12 cellular contexts compared by ENCODE assay signal in genomic region chr5:126884269-126884819, GRCh38.
DNase-seq lines count a peak whose midpoint lies in the region; ATAC-seq, FAIRE-seq and TF ChIP-seq lines count a peak whose summit lies in the region.
"Had no signal": no experiment of that assay in that cellular context is flagged by ENCODE, and none has a peak within 500 bp of the region (broad histone marks: within the 10 kb centered on the region; RNA-seq: fewer than 3 reads in every experiment).

No MANE protein-coding gene starts in this region.

- H3K36me3 ChIP-seq in K562 (ENCODE audit: control insufficient read depth, insufficient read depth, low read length) = no peaks in the 10 kb centered on the region; the same call in 2 of the 3 replicates
- no peaks in the 10 kb centered on the region for H3K36me3 ChIP-seq in tibial nerve
- H3K36me3 ChIP-seq: SJCRH30, thoracic aorta had no signal

- H3T11ph ChIP-seq in H9 (ENCODE audit: low read length) = no peak overlapping the region

- no peak overlapping the region for H2BK12ac ChIP-seq in H9 (ENCODE audit: insufficient read length, low read depth, low read length)

- peak; percentile 100 for TF ChIP-seq EP300 in K562 (IDR thresholded peaks at IDR 0.05; ENCODE audit: low read length)
- no peak for TF ChIP-seq EP300 in tibial nerve (IDR thresholded peaks at IDR 0.05)

- WGBS in K562 (ENCODE audit: insufficient coverage, low coverage, missing lambda C conversion rate) = 0% methylated on average over 5 of the region's 5 CpGs
- 53 to 54% methylated on average over 5 of the region's 5 CpGs for WGBS in tibial nerve, 2 donors
- no CpG with 5 or more reads among the region's 5 CpGs for WGBS in H9 (ENCODE audit: extremely low coverage, insufficient read length, low lambda C conversion rate)

- in situ Hi-C loops in K562 (cut with MboI) = no loop called here

- H4K5ac ChIP-seq in H9 (ENCODE audit: insufficient read length, low read depth, low read length) = no peak overlapping the region

- 0 out of 7 replicates have a peak overlapping the region, but pooled peaks of 1 of the 3 experiments have one; percentile 5 for H3K27ac Mint-ChIP-seq in H9

- H2BK120ac ChIP-seq in H9 (ENCODE audit: low read depth, low read length, poor library complexity, severe bottlenecking) = no peak overlapping the region

- H3K23ac ChIP-seq in H9 (ENCODE audit: insufficient read length, low read depth, low read length) = no peak overlapping the region

- TF ChIP-seq POLR2A in K562 (conservative IDR thresholded peaks at IDR 0.05) (0 out of 2 replicates have a peak, but pooled peaks have one; percentile 25), tibial nerve (IDR thresholded peaks at IDR 0.05) (no peak)

- no peak overlapping the region for H2BK5ac ChIP-seq in H9 (ENCODE audit: insufficient read length, low read length)

- CTCF ChIA-PET in K562 (lab: Yijun Ruan, JAX; ENCODE audit: low intra/inter-chr PET ratio) = no interaction called here

- intact Hi-C loops in K562 (cut with micrococcal nuclease) = loop anchor here (2.0 to 5.0 kb wide), 2 partner anchors 88 to 148 kb away; partner anchors contain the start of gene MARCHF3

- peaks cover 0 to 3% (median 0%) of the 10 kb centered on the region in 3 experiments; a peak in 2 of 7 replicates for H3K36me3 Mint-ChIP-seq in H9 (ENCODE audit: insufficient read depth in 1 of 3, low read depth in 3 of 3)

- H3K27ac ChIP-seq in K562 (ENCODE audit: extremely low read depth, low read depth, low read length) = peak overlapping the region; percentile 74
- H3K27ac ChIP-seq in tibial nerve = no peak overlapping the region
- H3K27ac ChIP-seq in H9 (ENCODE audit: insufficient read length, low read depth, low read length) = no peak overlapping the region
- H3K27ac ChIP-seq: SJCRH30, thoracic aorta had no signal

- FAIRE-seq in K562 (lab: Jason Lieb, UNC) = peak; percentile 99
- FAIRE-seq: islet of Langerhans had no signal

- no peaks in the 10 kb centered on the region for H3K9me1 ChIP-seq in K562 (ENCODE audit: control insufficient read depth, insufficient read depth, low read length)

- H3K4me1 ChIP-seq in K562 (replicated peaks in 1 of 2; ENCODE audit: control insufficient read depth in 2 of 2, insufficient read depth in 2 of 2, low read length in 2 of 2) (peaks cover 8 to 53% of the 10 kb centered on the region in 2 experiments), tibial nerve (no peaks in the 10 kb centered on the region), H9 (ENCODE audit: insufficient read depth, low read length) (no peaks in the 10 kb centered on the region; the same call in 1 of the 2 replicates)

- H3K14ac ChIP-seq in H9 (ENCODE audit: insufficient read depth, low read length) = no peak overlapping the region

- no peak overlapping the region for H4K91ac ChIP-seq in H9 (ENCODE audit: insufficient read length, low read depth, low read length)

- H3K79me2 ChIP-seq in K562 (ENCODE audit: control insufficient read depth, insufficient read depth, low read length) = peaks cover 6% of the 10 kb centered on the region; the same call in 1 of the 3 replicates
- no peaks in the 10 kb centered on the region; the same call in 1 of the 2 replicates for H3K79me2 ChIP-seq in H9 (ENCODE audit: insufficient read depth, low read length)

- DNase-seq in AG10803 (ENCODE audit: low read depth) (peak; percentile 78), HT1080 (ENCODE audit: low read depth) (peak; percentile 87), K562 (ENCODE audit: extremely low read depth in 1 of 4, low spot score in 3 of 4) (peak; percentile 49 to 95 (median 72)), kidney glomerular epithelial cell (lab: John Stamatoyannopoulos, UW) (peak; percentile 55), tibial nerve (ENCODE audit: low spot score in 2 of 2) (no peak), H9 (no peak), NCI-H1105 (lab: John Stamatoyannopoulos, UW) (no peak), NCI-H2107 (lab: John Stamatoyannopoulos, UW) (no peak)
- DNase-seq: DMS79, SJCRH30 had no signal

- H3K9me3 ChIP-seq in K562 (replicated peaks; ENCODE audit: control insufficient read depth, insufficient read depth, low read depth, low read length) (no peaks in the 10 kb centered on the region), tibial nerve (no peaks in the 10 kb centered on the region), H9 (ENCODE audit: control insufficient read depth, low read depth, low read length) (no peaks in the 10 kb centered on the region)
- H3K9me3 ChIP-seq: SJCRH30, thoracic aorta had no signal

- H4K20me1 ChIP-seq in K562 (replicated peaks; ENCODE audit: control insufficient read depth, insufficient read depth, low read length) = no peaks in the 10 kb centered on the region; the same call in 1 of the 2 replicates
- no peaks in the 10 kb centered on the region for H4K20me1 ChIP-seq in H9 (ENCODE audit: control insufficient read depth, insufficient read depth, insufficient read length)

- peak overlapping the region; percentile 62 for H3K4me2 ChIP-seq in K562 (ENCODE audit: insufficient read depth, low read length)
- H3K4me2 ChIP-seq in H9 (ENCODE audit: insufficient read depth, insufficient read length, low read length) = no peak overlapping the region

- no peaks in the 10 kb centered on the region for H3K27me3 Mint-ChIP-seq in H9 (ENCODE audit: low read depth)

- no peaks in the 10 kb centered on the region for H3K9me3 Mint-ChIP-seq in H9

- H3K4me1 Mint-ChIP-seq in H9 = peaks cover 3 to 10% of the 10 kb centered on the region in 2 experiments; a peak in 3 of 4 replicates

- no peak overlapping the region for H2BK15ac ChIP-seq in H9 (ENCODE audit: low read depth, low read length)

- H3K18ac ChIP-seq in H9 (ENCODE audit: insufficient read length, low read depth, low read length) = no peak overlapping the region

- H2AK5ac ChIP-seq in H9 (ENCODE audit: insufficient read length, low read length) = no peak overlapping the region

- no peak overlapping the region for H3K4ac ChIP-seq in H9 (ENCODE audit: low read depth, low read length)

- no peak overlapping the region for H3K4me3 Mint-ChIP-seq in H9

- no peaks in the 10 kb centered on the region for H3K23me2 ChIP-seq in H9 (ENCODE audit: insufficient read length, low read depth, low read length, poor library complexity, severe bottlenecking)

- no peaks in the 10 kb centered on the region for H3K79me1 ChIP-seq in H9 (ENCODE audit: insufficient read depth, low read depth, low read length, poor library complexity, severe bottlenecking)

- peak; percentile 92 for ATAC-seq in K562

- POLR2A ChIA-PET in K562 (lab: Yijun Ruan, JAX) = interaction anchor here (0.7 to 1.7 kb wide), 6 partner anchors 17 to 145 kb away, joined by 3 to 5 read pairs (median 4); no protein-coding TSS in a partner anchor

- no peak overlapping the region for H3K56ac ChIP-seq in H9 (ENCODE audit: insufficient read length, low read depth, low read length)

- TF ChIP-seq CTCF in AG10803 (conservative IDR thresholded peaks at IDR 0.05; ENCODE audit: low read length) (no peak), K562 (IDR thresholded peaks at IDR 0.05 in 2 of 3, conservative IDR thresholded peaks at IDR 0.05 in 1 of 3; ENCODE audit: insufficient read depth in 2 of 3, low read depth in 1 of 3, low read length in 3 of 3) (no peak), tibial nerve (IDR thresholded peaks at IDR 0.05) (no peak), H9 (conservative IDR thresholded peaks at IDR 0.05) (no peak)

- H3K4me3 ChIP-seq in AG10803 (ENCODE audit: low read length) (no peak overlapping the region), K562 (no peak overlapping the region), tibial nerve (no peak overlapping the region)
- H3K4me3 ChIP-seq: SJCRH30, thoracic aorta had no signal

- peak; percentile 4 to 35 for TF ChIP-seq RAD21 in K562 (CRISPR knock-in tag; conservative IDR thresholded peaks at IDR 0.05 in 1 of 2, IDR thresholded peaks at IDR 0.05 in 1 of 2)

- no peaks in the 10 kb centered on the region for H3K27me3 ChIP-seq in K562 (ENCODE audit: control insufficient read depth in 2 of 2, insufficient read depth in 2 of 2, low read length in 2 of 2)
- H3K27me3 ChIP-seq in tibial nerve = no peaks in the 10 kb centered on the region
- H3K27me3 ChIP-seq in H9 (ENCODE audit: insufficient read depth, low read length) = no peaks in the 10 kb centered on the region
- H3K27me3 ChIP-seq: SJCRH30 had no signal

- no TSS peak for BruUV-seq in K562 (replicated peaks; lab: Mats Ljungman, UMichigan)

- no peak overlapping the region for H2BK20ac ChIP-seq in H9 (ENCODE audit: low read depth, low read length, poor library complexity, severe bottlenecking)

- H3K9ac ChIP-seq in K562 (ENCODE audit: insufficient read depth in 1 of 2, low read depth in 2 of 2, low read length in 2 of 2) = peak overlapping the region in 1 of 2 experiments; percentile 47; a peak in 1 of 4 replicates
- no peak overlapping the region for H3K9ac ChIP-seq in H9 (ENCODE audit: extremely low read depth, insufficient read length, low read length)

- H2AFZ ChIP-seq in K562 (ENCODE audit: low read depth, low read length) (no peak overlapping the region), H9 (ENCODE audit: low read length) (no peak overlapping the region)

- no peak overlapping the region for H4K8ac ChIP-seq in H9 (replicated peaks; ENCODE audit: insufficient read length, low read depth, low read length)

TF ChIP-seq in K562, 482 proteins besides CTCF, POLR2A, EP300 and RAD21 (continues in another document):
- TF ChIP-seq SUPT5H (IDR thresholded peaks at IDR 0.05) (no peak), ZBTB2 (IDR thresholded peaks at IDR 0.05) (peak; percentile 91), SRSF1 (IDR thresholded peaks at IDR 0.05; ENCODE audit: low read depth, low read length) (no peak), TARDBP (IDR thresholded peaks at IDR 0.05) (peak; percentile 95)

Comparison
In these comparisons a context has a peak if more than half of its experiments do, and no peak if none do; other contexts are left out.
1. DNase-seq: peak in AG10803 (single experiment), HT1080 (single experiment), K562 (4 of 4) and kidney glomerular epithelial cell (single experiment); none in tibial nerve (0 of 2), H9 (single experiment), NCI-H1105 (single experiment) and NCI-H2107 (single experiment).